In genomic region chr7:128861957-128862570, GRCh38 we compare ENCODE assay signal across 8 cellular contexts. TPM values are rescaled to one million over a fixed set of nuclear protein-coding genes. Genes with fewer than 3 reads are reported as not detected.
A peak's percentile ranks its signal among the peaks of the same experiment; 100 is the strongest.
DNase-seq lines count a peak whose midpoint lies in the region; ATAC-seq and TF ChIP-seq lines count a peak whose summit lies in the region.

No MANE protein-coding gene starts in this region.

- no peak for TF ChIP-seq CTCF in activated B cell treated with CpG ODN at 0.5 μM for 24 hours (IDR thresholded peaks at IDR 0.05)

- H3K4me3 Mint-ChIP-seq in activated B cell treated with CpG ODN at 0.5 μM for 24 hours: peak overlapping the region; percentile 97

- POLR2A ChIA-PET in activated B cell treated with CpG ODN at 0.5 μM for 24 hours (lab: Charles Lee): interaction anchor here (0.6 to 1.5 kb wide), 11 partner anchors 13 to 385 kb away, joined by 3 to 14 read pairs (median 4); partner anchors contain the start of gene METTL2B

- H3K27ac ChIP-seq in right cardiac atrium (ENCODE audit: low read length) (no peak overlapping the region), skin epidermis (peak overlapping the region in 8 of 21 experiments; percentile 20 to 89 (median 59))

- WGBS in right cardiac atrium: 73% methylated on average over 15 of the region's 15 CpGs

- H3K4me3 ChIP-seq in HAP-1: peak overlapping the region; percentile 68
- H3K4me3 ChIP-seq in right cardiac atrium (ENCODE audit: low read length): peak overlapping the region; percentile 12
- H3K4me3 ChIP-seq in skin epidermis: peak overlapping the region; percentile 64 to 90 (median 73)

- H3K36me3 Mint-ChIP-seq in activated B cell treated with CpG ODN at 0.5 μM for 24 hours (ENCODE audit: low read depth): peaks cover 30% of the 10 kb centered on the region

- no peaks in the 10 kb centered on the region for H3K9me3 Mint-ChIP-seq in activated B cell treated with CpG ODN at 0.5 μM for 24 hours

- peaks cover 6% of the 10 kb centered on the region; the same call in 1 of the 2 replicates for H3K4me1 ChIP-seq in HAP-1
- peaks cover 12% of the 10 kb centered on the region for H3K4me1 ChIP-seq in right cardiac atrium (ENCODE audit: control insufficient read depth, insufficient read depth, low read length)

- ATAC-seq in activated B cell treated with CpG ODN at 0.5 μM for 24 hours (ENCODE audit: low read depth): no peak
- no peak for ATAC-seq in right cardiac atrium
- no peak for ATAC-seq in GM18520 (IDR thresholded peaks at IDR 0.05; ENCODE audit: unreplicated experiment)

- H3K9me3 ChIP-seq in HAP-1 (no peaks in the 10 kb centered on the region), right cardiac atrium (ENCODE audit: control insufficient read depth, low read length) (no peaks in the 10 kb centered on the region)

- intact Hi-C loops in activated B cell treated with CpG ODN at 0.5 μM for 24 hours (cut with micrococcal nuclease) (loop anchor here (1.0 to 10.0 kb wide), 10 partner anchors 15 to 457 kb away; partner anchors contain the start of genes CALU, CCDC136, IMPDH1 and METTL2B), right cardiac atrium (cut with DNase I) (no loop called here)

- peaks cover 29% of the 10 kb centered on the region for H3K4me1 Mint-ChIP-seq in activated B cell treated with CpG ODN at 0.5 μM for 24 hours

- no peak for DNase-seq in HAP-1 (ENCODE audit: low spot score in 2 of 2)
- no peak for DNase-seq in activated B cell treated with CpG ODN at 0.5 μM for 24 hours
- no peak for DNase-seq in right cardiac atrium
- DNase-seq in NCI-H526 treated with DMSO at 0.1 percent for 48 hours (lab: John Stamatoyannopoulos, UW): no peak
- no peak for DNase-seq in amygdala (lab: John Stamatoyannopoulos, UW)
- DNase-seq in ecto neural progenitor cell (ENCODE audit: low spot score): no peak

- in situ Hi-C loops in HAP-1 (cut with MboI; ENCODE audit: low sequenced_read_pairs): no loop called here

- H3K27ac Mint-ChIP-seq in activated B cell treated with CpG ODN at 0.5 μM for 24 hours: peak overlapping the region; percentile 96

- no peaks in the 10 kb centered on the region for H3K27me3 ChIP-seq in HAP-1 (ENCODE audit: low read depth)
- H3K27me3 ChIP-seq in right cardiac atrium (ENCODE audit: control insufficient read depth, insufficient read depth): no peaks in the 10 kb centered on the region

- H3K27me3 Mint-ChIP-seq in activated B cell treated with CpG ODN at 0.5 μM for 24 hours: no peaks in the 10 kb centered on the region

- H3K36me3 ChIP-seq in HAP-1 (replicated peaks): peaks cover 10% of the 10 kb centered on the region

- CTCF ChIA-PET in activated B cell treated with CpG ODN at 0.5 μM for 24 hours (lab: Charles Lee): interaction anchor here (1.4 to 3.0 kb wide), 3 partner anchors 20 to 229 kb away, joined by 6 to 20 read pairs (median 6); no protein-coding TSS in a partner anchor

RNA-seq across cellular contexts. Expression of gene ATP6V1F, which starts 0.6 kb away (rescaled TPM):
- total RNA-seq in activated B cell treated with CpG ODN at 0.5 μM for 24 hours (100.0 and 113 TPM in 2 replicates), right cardiac atrium (100 to 1,000 TPM; 127 to 139 (median 134) TPM)
- 224 TPM for polyA plus RNA-seq in right cardiac atrium

RNA-seq across cellular contexts. Expression of gene FLNC, which starts 31.9 kb away (rescaled TPM):
- total RNA-seq in activated B cell treated with CpG ODN at 0.5 μM for 24 hours (not detected in 2 replicates), right cardiac atrium (100 to 1,000 TPM; 244 to 358 (median 285) TPM)
- 216 TPM for polyA plus RNA-seq in right cardiac atrium

RNA-seq across cellular contexts. Expression of gene KCP, which starts 48.4 kb away (rescaled TPM):
- total RNA-seq in activated B cell treated with CpG ODN at 0.5 μM for 24 hours: 4.1 and 4.4 TPM in 2 replicates
- total RNA-seq in right cardiac atrium: under 1 TPM; 0.23 to 0.28 (median 0.24) TPM
- 0.36 TPM for polyA plus RNA-seq in right cardiac atrium

Comparison
In these comparisons a context has a peak if more than half of its experiments do, and no peak if none do; other contexts are left out.
1. H3K4me3 ChIP-seq: peak in every context shown above with its lines; median percentile 73 in skin epidermis; 68 in HAP-1; 12 in right cardiac atrium.
2. RNA of gene FLNC, which starts 31.9 kb away (total RNA-seq): 244 to 358 TPM in right cardiac atrium; not detected in activated B cell treated with CpG ODN at 0.5 μM for 24 hours; every median in the first group is over 100 times any median in the second.